ENCODE assay signal across 30 cellular contexts in the genomic region with DNA sequence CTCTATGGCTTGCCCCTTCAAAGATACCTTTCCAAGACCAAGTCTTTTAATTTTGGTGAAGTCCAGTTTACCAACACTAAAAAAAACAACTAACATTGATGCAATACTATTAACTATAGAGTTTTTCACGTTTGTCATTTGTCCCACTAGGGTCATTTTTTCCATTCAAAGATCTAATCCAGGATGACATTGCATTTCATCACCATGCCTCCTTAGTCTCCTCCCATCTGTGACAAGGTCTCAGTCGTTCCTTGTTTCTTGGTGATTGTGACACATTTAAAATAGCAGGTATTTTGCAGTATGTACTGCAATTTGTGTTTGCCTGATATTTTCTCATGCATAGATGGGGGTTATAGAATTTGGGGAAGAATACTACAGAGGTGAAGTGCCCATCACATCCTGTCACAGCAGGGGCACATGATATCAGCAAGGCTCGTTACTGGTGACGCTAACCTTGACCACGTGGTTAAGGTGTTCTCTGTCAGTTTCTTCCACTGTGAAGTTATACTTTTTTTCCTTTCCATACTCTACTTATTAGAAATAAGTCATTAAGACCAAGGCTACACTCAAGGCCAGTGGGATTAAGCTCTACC.
"Had no signal": no experiment of that assay in that cellular context is flagged by ENCODE, and none has a peak within 500 bp of the region (broad histone marks: within the 10 kb centered on the region; RNA-seq: fewer than 3 reads in every experiment).

No MANE protein-coding gene starts in this region.

- H3K4me1 ChIP-seq: parathyroid adenoma, psoas muscle, right lobe of liver, sigmoid colon, tibial nerve, upper lobe of left lung, vagina had no signal

- H3K9me3 Mint-ChIP-seq: natural killer cell treated with Interleukin-12 subunit alpha and Interleukin-12 subunit beta and Interleukin-15 and Interleukin-18, amount 100 ng/mL, for 72 hours; nephron progenitor cell; neural crest cell; stimulated activated effector memory CD8-positive, alpha-beta T cell treated with anti-CD3 and anti-CD28 coated beads, Interleukin-12 subunit alpha, Interleukin-12 subunit beta, amount 100 ng/mL, for 72 hours; stimulated activated naive B cell treated with anti-CD40 and anti-IgM and Interleukin-4, amounts not matched to agents 10 μg/mL and 1 μg/mL and 100 μg/mL, for 72 hours; stimulated activated naive CD8-positive, alpha-beta T cell treated with anti-CD3 and anti-CD28 coated beads, Interleukin-15, Interleukin-2, amounts not matched to agents 100 ng/mL and 50 ng/mL, for 24 hours had no signal

- H3K36me3 Mint-ChIP-seq: natural killer cell treated with Interleukin-12 subunit alpha and Interleukin-12 subunit beta and Interleukin-15 and Interleukin-18, amount 100 ng/mL, for 72 hours; stimulated activated effector memory CD8-positive, alpha-beta T cell treated with anti-CD3 and anti-CD28 coated beads, Interleukin-12 subunit alpha, Interleukin-12 subunit beta, amount 100 ng/mL, for 72 hours; stimulated activated naive B cell treated with anti-CD40 and anti-IgM and Interleukin-4, amounts not matched to agents 10 μg/mL and 1 μg/mL and 100 μg/mL, for 72 hours had no signal

- FAIRE-seq: small intestine, urothelium cell line had no signal

- ATAC-seq: psoas muscle; stimulated activated naive B cell treated with anti-CD40 and anti-IgM and Interleukin-4, amounts not matched to agents 10 μg/mL and 1 μg/mL and 100 μg/mL, for 72 hours had no signal

- H3K9ac ChIP-seq: parathyroid adenoma had no signal

- H3K79me2 ChIP-seq: parathyroid adenoma had no signal

- DNase-seq: nephron progenitor cell; nucleus accumbens; ovary; posterior cingulate gyrus; psoas muscle; right cardiac atrium; right lobe of liver; sigmoid colon; small intestine; stimulated activated CD4-positive, alpha-beta T cell treated with anti-CD3 and anti-CD28 coated beads, Interleukin-15, amount 100 ng/mL, for 24 hours; stimulated activated CD4-positive, alpha-beta T cell treated with anti-CD3 and anti-CD28 coated beads, Interleukin-2, amount 100 ng/mL, for 24 hours; stimulated activated CD4-positive, alpha-beta T cell treated with anti-CD3 and anti-CD28 coated beads, Interleukin-2, amount 100 ng/mL, for 48 hours; stimulated activated CD4-positive, alpha-beta T cell treated with anti-CD3 and anti-CD28 coated beads, Interleukin-4, amount 100 ng/mL, for 24 hours; stimulated activated naive B cell treated with anti-CD40 and anti-IgM and Interleukin-4, amounts not matched to agents 10 μg/mL and 1 μg/mL and 100 μg/mL, for 72 hours; stimulated activated naive CD4-positive, alpha-beta T cell treated with Interleukin-2 at 50 U/mL for 16 hours; stomach; thyroid gland; trophoblast cell had no signal

- H3K36me3 ChIP-seq: neutrophil, ovary, right lobe of liver, sigmoid colon, stomach, thoracic aorta, thyroid gland, tibial nerve, upper lobe of left lung, vagina had no signal

- H3K27ac Mint-ChIP-seq: natural killer cell treated with Interleukin-12 subunit alpha and Interleukin-12 subunit beta and Interleukin-15 and Interleukin-18, amount 100 ng/mL, for 72 hours; nephron progenitor cell; progenitor cell of endocrine pancreas; stimulated activated effector memory CD8-positive, alpha-beta T cell treated with anti-CD3 and anti-CD28 coated beads, Interleukin-12 subunit alpha, Interleukin-12 subunit beta, amount 100 ng/mL, for 72 hours; stimulated activated naive B cell treated with anti-CD40 and anti-IgM and Interleukin-4, amounts not matched to agents 10 μg/mL and 1 μg/mL and 100 μg/mL, for 72 hours; stimulated activated naive CD8-positive, alpha-beta T cell treated with anti-CD3 and anti-CD28 coated beads, Interleukin-15, Interleukin-2, amounts not matched to agents 100 ng/mL and 50 ng/mL, for 24 hours had no signal

- H3K4me3 Mint-ChIP-seq: natural killer cell treated with Interleukin-12 subunit alpha and Interleukin-12 subunit beta and Interleukin-15 and Interleukin-18, amount 100 ng/mL, for 72 hours; nephron progenitor cell; neural crest cell; stimulated activated effector memory CD8-positive, alpha-beta T cell treated with anti-CD3 and anti-CD28 coated beads, Interleukin-12 subunit alpha, Interleukin-12 subunit beta, amount 100 ng/mL, for 72 hours; stimulated activated naive B cell treated with anti-CD40 and anti-IgM and Interleukin-4, amounts not matched to agents 10 μg/mL and 1 μg/mL and 100 μg/mL, for 72 hours; stimulated activated naive CD8-positive, alpha-beta T cell treated with anti-CD3 and anti-CD28 coated beads, Interleukin-15, Interleukin-2, amounts not matched to agents 100 ng/mL and 50 ng/mL, for 24 hours had no signal

- H3K9me3 ChIP-seq: neutrophil, ovary, psoas muscle, right lobe of liver, sigmoid colon, stomach, thoracic aorta, thyroid gland, tibial nerve, upper lobe of left lung, vagina had no signal

- H3K27ac ChIP-seq: neutrophil, ovary, parathyroid adenoma, psoas muscle, right lobe of liver, sigmoid colon, stomach, thoracic aorta, thyroid gland, tibial nerve, upper lobe of left lung, vagina had no signal

- H3K4me3 ChIP-seq: ovary, psoas muscle, right lobe of liver, sigmoid colon, stomach, thoracic aorta, thyroid gland, tibial nerve, upper lobe of left lung, vagina had no signal

- H3K4me1 Mint-ChIP-seq: nephron progenitor cell; neural crest cell; stimulated activated effector memory CD8-positive, alpha-beta T cell treated with anti-CD3 and anti-CD28 coated beads, Interleukin-12 subunit alpha, Interleukin-12 subunit beta, amount 100 ng/mL, for 72 hours; stimulated activated naive B cell treated with anti-CD40 and anti-IgM and Interleukin-4, amounts not matched to agents 10 μg/mL and 1 μg/mL and 100 μg/mL, for 72 hours had no signal

- H2AFZ ChIP-seq: parathyroid adenoma had no signal

- H3K27me3 ChIP-seq: neutrophil, ovary, right lobe of liver, sigmoid colon, stomach, thyroid gland, tibial nerve, upper lobe of left lung, vagina had no signal

- H3K27me3 Mint-ChIP-seq: stimulated activated naive CD8-positive, alpha-beta T cell treated with anti-CD3 and anti-CD28 coated beads, Interleukin-15, Interleukin-2, amounts not matched to agents 100 ng/mL and 50 ng/mL, for 24 hours had no signal
